Comparison of ENCODE assay signal across 9 cellular contexts in genomic region chr3:14451844-14452533, GRCh38. TPM values are rescaled to one million over a fixed set of nuclear protein-coding genes. Genes with fewer than 3 reads are reported as not detected.
A peak's percentile ranks its signal among the peaks of the same experiment; 100 is the strongest.
DNase-seq lines count a peak whose midpoint lies in the region; ATAC-seq, FAIRE-seq and TF ChIP-seq lines count a peak whose summit lies in the region.
"Had no signal": no experiment of that assay in that cellular context is flagged by ENCODE, and none has a peak within 500 bp of the region (broad histone marks: within the 10 kb centered on the region; RNA-seq: fewer than 3 reads in every experiment).

No MANE protein-coding gene starts in this region.

- TF ChIP-seq EP300 in SK-N-SH (IDR thresholded peaks at IDR 0.05; ENCODE audit: borderline replicate concordance in 1 of 2, low read depth in 1 of 2, low read length in 1 of 2), result peak in 1 of 2 experiments; percentile 34; a peak in 1 of 4 replicates

- H3K4me1 ChIP-seq in SK-N-SH (ENCODE audit: control insufficient read depth in 1 of 2, insufficient read depth in 2 of 2, low read depth in 1 of 2, low read length in 1 of 2), result peaks cover 8 to 24% of the 10 kb centered on the region in 2 experiments; a peak in 3 of 4 replicates

- H3K36me3 ChIP-seq in SK-N-SH (replicated peaks in 1 of 2; ENCODE audit: control insufficient read depth in 1 of 2, insufficient read depth in 2 of 2, low read length in 1 of 2), result peaks cover 29 to 38% of the 10 kb centered on the region in 2 experiments

- peaks cover 54% of the 10 kb centered on the region for H3K36me3 Mint-ChIP-seq in Calu3 (ENCODE audit: insufficient read depth, unreplicated experiment)

- peaks cover 51% of the 10 kb centered on the region for H3K4me1 Mint-ChIP-seq in Calu3 (ENCODE audit: low read depth, unreplicated experiment)

- POLR2A ChIA-PET in SK-N-SH (lab: Yijun Ruan, JAX), result interaction anchor here (1.0 kb wide), 1 partner anchor 49 kb away, joined by 5 read pairs; no protein-coding TSS in a partner anchor

- H3K9me3 Mint-ChIP-seq in Calu3 (ENCODE audit: low read depth, unreplicated experiment), result no peaks in the 10 kb centered on the region
- H3K9me3 Mint-ChIP-seq: stimulated activated naive CD8-positive, alpha-beta T cell treated with anti-CD3 and anti-CD28 coated beads, Interleukin-15, Interleukin-2, amounts not matched to agents 100 ng/mL and 50 ng/mL, for 24 hours had no signal

- H3K27me3 ChIP-seq in SK-N-SH (ENCODE audit: insufficient read depth), result no peaks in the 10 kb centered on the region

- no peaks in the 10 kb centered on the region; the same call in 1 of the 2 replicates for H4K20me1 ChIP-seq in SK-N-SH (ENCODE audit: insufficient read depth)

- H3K4me3 Mint-ChIP-seq in Calu3 (ENCODE audit: low read depth, unreplicated experiment), result peak overlapping the region; percentile 36
- H3K4me3 Mint-ChIP-seq: stimulated activated naive CD8-positive, alpha-beta T cell treated with anti-CD3 and anti-CD28 coated beads, Interleukin-15, Interleukin-2, amounts not matched to agents 100 ng/mL and 50 ng/mL, for 24 hours had no signal

- H3K4me3 ChIP-seq in SK-N-SH (ENCODE audit: low read depth in 2 of 2, low read length in 1 of 2), result no peak overlapping the region

- H3K9me3 ChIP-seq in SK-N-SH, result no peaks in the 10 kb centered on the region

- FAIRE-seq in GM12892 (lab: Jason Lieb, UNC), result no peak

- WGBS in SK-N-SH (ENCODE audit: low lambda C conversion rate), result 47% methylated on average over 11 of the region's 13 CpGs

- CTCF ChIA-PET in Calu3 (lab: Charles Lee), result interaction anchor here (0.6 to 1.5 kb wide), 3 partner anchors 13 to 18 kb away, joined by 3 to 5 read pairs (median 5); no protein-coding TSS in a partner anchor
- CTCF ChIA-PET in SK-N-SH (lab: Yijun Ruan, JAX), result interaction anchor here (0.7 to 8.0 kb wide), 9 partner anchors 9 to 555 kb away, joined by 3 to 51 read pairs (median 3); no protein-coding TSS in a partner anchor

- no peak for TF ChIP-seq POLR2A in GM12892 (IDR thresholded peaks at IDR 0.05; ENCODE audit: low read depth, low read length)

- no peak for TF ChIP-seq RAD21 in SK-N-SH (IDR thresholded peaks at IDR 0.05; ENCODE audit: low read length)

- peak overlapping the region; percentile 72 to 97 for H3K27ac ChIP-seq in SK-N-SH (ENCODE audit: low read depth in 2 of 2, low read length in 1 of 2)

- no peaks in the 10 kb centered on the region for H3K79me2 ChIP-seq in SK-N-SH (ENCODE audit: insufficient read depth)

- peak overlapping the region; percentile 80 for H3K27ac Mint-ChIP-seq in Calu3 (ENCODE audit: unreplicated experiment)

- peak overlapping the region; percentile 75 for H3K9ac ChIP-seq in SK-N-SH

- H3F3A ChIP-seq in SK-N-SH (replicated peaks; ENCODE audit: insufficient read depth), result peaks cover 27% of the 10 kb centered on the region

- H3K4me2 ChIP-seq in SK-N-SH, result peak overlapping the region; percentile 79

- H3K27me3 Mint-ChIP-seq in Calu3 (ENCODE audit: unreplicated experiment), result no peaks in the 10 kb centered on the region
- H3K27me3 Mint-ChIP-seq: stimulated activated naive CD8-positive, alpha-beta T cell treated with anti-CD3 and anti-CD28 coated beads, Interleukin-15, Interleukin-2, amounts not matched to agents 100 ng/mL and 50 ng/mL, for 24 hours had no signal

- TF ChIP-seq CTCF in Calu3 (IDR thresholded peaks at IDR 0.05; ENCODE audit: unreplicated experiment) (no peak), SK-N-SH (IDR thresholded peaks at IDR 0.05) (no peak)

- no peaks in the 10 kb centered on the region for H3K9me2 ChIP-seq in SK-N-SH

- ATAC-seq in sciatic nerve (peak; percentile 89), HG02763 (IDR thresholded peaks at IDR 0.05; ENCODE audit: unreplicated experiment) (no peak)

- DNase-seq in Calu3 (no peak), SK-N-SH (no peak), foreskin melanocyte (peak; percentile 83), sciatic nerve (ENCODE audit: low spot score) (peak; percentile 80), GM12892 (ENCODE audit: insufficient read length) (no peak)
- DNase-seq in stimulated activated CD4-positive, alpha-beta T cell treated with anti-CD3 and anti-CD28 coated beads, Interleukin-1b, Interleukin-23, amount 100 ng/mL, for 48 hours, result no peak
- DNase-seq in activated CD8-positive, alpha-beta memory T cell treated with anti-CD3 and anti-CD28 coated beads, Interleukin-2, amount 50 U/mL, for 48 hours, result no peak

- BruUV-seq in Calu3 (replicated peaks; lab: Mats Ljungman, UMichigan), result no TSS peak

- intact Hi-C loops in Calu3 (cut with micrococcal nuclease; ENCODE audit: unreplicated experiment) (loop anchor here (2.0 kb wide), 1 partner anchor 13 kb away; no protein-coding TSS in a partner anchor), sciatic nerve (cut with DNase I) (no loop called here)

- H2AFZ ChIP-seq in SK-N-SH (ENCODE audit: low read depth), result no peak overlapping the region

TF ChIP-seq in SK-N-SH, 30 proteins besides CTCF, POLR2A, EP300 and RAD21 (continues in another document):
- TF ChIP-seq CHD2 (IDR thresholded peaks at IDR 0.05; ENCODE audit: low read length, partially characterized antibody) (no peak), TAF1 (IDR thresholded peaks at IDR 0.05; ENCODE audit: borderline replicate concordance, low read depth, low read length) (no peak), PBX3 (IDR thresholded peaks at IDR 0.05) (0 out of 2 replicates have a peak, but pooled peaks have one; percentile 3), NFIC (IDR thresholded peaks at IDR 0.05; ENCODE audit: borderline replicate concordance) (peak; percentile 68), RXRA (IDR thresholded peaks at IDR 0.05; ENCODE audit: borderline replicate concordance, low read depth) (peak; percentile 59; the same call in 1 of the 2 replicates), SIN3A (IDR thresholded peaks at IDR 0.05; ENCODE audit: borderline replicate concordance, low read depth, low read length) (no peak), FOSL2 (IDR thresholded peaks at IDR 0.05; ENCODE audit: borderline replicate concordance, low read depth) (peak; percentile 67; the same call in 1 of the 2 replicates), ELF1 (IDR thresholded peaks at IDR 0.05) (no peak), MEF2A (IDR thresholded peaks at IDR 0.05; ENCODE audit: borderline replicate concordance, low read depth) (no peak), TCF12 (IDR thresholded peaks at IDR 0.05) (peak; percentile 62), FOXJ3 (CRISPR knock-in tag; IDR thresholded peaks at IDR 0.05) (no peak), POLR2AphosphoS5 (IDR thresholded peaks at IDR 0.05; ENCODE audit: low read depth, low read length) (no peak), YY1 (IDR thresholded peaks at IDR 0.05; ENCODE audit: low read depth) (no peak), EZH2phosphoT487 (IDR thresholded peaks at IDR 0.05; ENCODE audit: borderline replicate concordance, low read depth) (no peak), FOXM1 (IDR thresholded peaks at IDR 0.05; ENCODE audit: low read depth) (no peak), REST (IDR thresholded peaks at IDR 0.05; ENCODE audit: low read depth, low read length) (no peak), SMC3 (IDR thresholded peaks at IDR 0.05; ENCODE audit: low read depth, low read length) (no peak), MXI1 (IDR thresholded peaks at IDR 0.05; ENCODE audit: low read depth, low read length) (no peak), JUND (IDR thresholded peaks at IDR 0.05) (peak; percentile 56; the same call in 1 of the 2 replicates), MAX (IDR thresholded peaks at IDR 0.05; ENCODE audit: low read depth) (peak; percentile 95), RCOR1 (IDR thresholded peaks at IDR 0.05; ENCODE audit: low read length) (no peak), NRF1 (IDR thresholded peaks at IDR 0.05; ENCODE audit: low read depth, low read length) (no peak), GATA2 (CRISPR knock-in tag; IDR thresholded peaks at IDR 0.05) (no peak)

RNA-seq across cellular contexts. Expression of gene SLC6A6, which starts 49.6 kb away (rescaled TPM):
- total RNA-seq in Calu3 (2022) (46.3 and 48.3 TPM in 2 replicates), sciatic nerve (37.5 TPM)
- polyA plus RNA-seq in SK-N-SH (2012; rRNA removed), result 19.1 and 22.0 TPM in 2 replicates
- polyA plus RNA-seq in SK-N-SH (2012; cell fraction: cytosol; rRNA removed), result 13.1 and 16.4 TPM in 2 replicates
- 30.9 and 43.9 TPM in 2 replicates for polyA plus RNA-seq in SK-N-SH (2012; cell fraction: nucleus; rRNA removed)
- 15.9 TPM for polyA plus RNA-seq in GM12892 (2012; ENCODE audit: missing spikeins)

Comparison
In these comparisons a context has a peak if more than half of its experiments do, and no peak if none do; other contexts are left out.
1. DNase-seq: peak in foreskin melanocyte (single experiment) and sciatic nerve (single experiment); none in Calu3 (single experiment), SK-N-SH (single experiment), GM12892 (single experiment), stimulated activated CD4-positive, alpha-beta T cell treated with anti-CD3 and anti-CD28 coated beads, Interleukin-1b, Interleukin-23, amount 100 ng/mL, for 48 hours (single experiment) and activated CD8-positive, alpha-beta memory T cell treated with anti-CD3 and anti-CD28 coated beads, Interleukin-2, amount 50 U/mL, for 48 hours (single experiment).